In the genomic region with DNA sequence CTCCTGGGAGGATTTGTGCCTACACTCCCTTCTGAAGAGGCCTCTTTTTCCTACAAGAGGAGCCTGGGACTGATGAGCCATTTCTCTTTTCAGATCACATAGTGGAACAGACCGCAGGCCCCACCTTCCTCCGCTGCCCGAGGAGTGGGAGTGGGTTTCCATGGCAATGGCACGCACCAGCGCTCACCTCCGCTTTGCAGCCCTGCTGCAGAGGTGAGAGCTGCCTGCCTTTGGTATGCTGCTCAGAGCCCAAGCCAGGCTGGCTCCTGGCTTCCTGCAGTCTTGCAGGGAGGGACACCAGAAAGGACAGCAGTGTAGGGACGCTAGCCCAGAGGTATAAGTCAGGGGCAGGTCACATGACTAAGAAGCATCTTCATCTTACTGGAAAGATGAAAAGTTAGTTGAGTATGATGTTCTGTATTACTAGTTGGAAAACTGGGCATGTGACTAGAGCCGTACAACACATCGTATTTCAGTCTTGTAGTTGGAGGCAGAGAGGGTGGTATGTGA, we compare ENCODE assay signal across 8 cellular contexts. TPM values are rescaled to one million over a fixed set of nuclear protein-coding genes. Genes with fewer than 3 reads are reported as not detected.
DNase-seq lines count a peak whose midpoint lies in the region; ATAC-seq and TF ChIP-seq lines count a peak whose summit lies in the region.

No MANE protein-coding gene starts in this region.

- no peak for TF ChIP-seq POLR2A in ovary (IDR thresholded peaks at IDR 0.05)

- H3K4me3 ChIP-seq in BE2C (ENCODE audit: low read depth, low read length) (peak overlapping the region; percentile 19), kidney epithelial cell (ENCODE audit: low read depth, low read length) (no peak overlapping the region), ovary (no peak overlapping the region)

- WGBS in ovary, 3 donors: 26 to 35% (median 33%) methylated on average over 9 of the region's 9 CpGs

- DNase-seq in BE2C (peak; percentile 58), NCI-H526 treated with DMSO at 0.1 percent for 48 hours (lab: John Stamatoyannopoulos, UW) (peak; percentile 50), kidney epithelial cell (ENCODE audit: low read depth) (peak; percentile 90), medulla oblongata (ENCODE audit: extremely low spot score) (no peak), left colon (no peak), ovary (no peak)

- peaks cover 4% of the 10 kb centered on the region for H3K36me3 ChIP-seq in BE2C
- H3K36me3 ChIP-seq in kidney epithelial cell (ENCODE audit: control insufficient read depth, insufficient read depth, low read length): peaks cover 2% of the 10 kb centered on the region
- H3K36me3 ChIP-seq in ovary: no peaks in the 10 kb centered on the region

- no peaks in the 10 kb centered on the region for H3K27me3 ChIP-seq in BE2C
- H3K27me3 ChIP-seq in kidney epithelial cell (ENCODE audit: control insufficient read depth, insufficient read depth, low read length): no peaks in the 10 kb centered on the region
- H3K27me3 ChIP-seq in ovary: no peaks in the 10 kb centered on the region

- ATAC-seq in GM19025 (IDR thresholded peaks at IDR 0.05; ENCODE audit: low read depth, unreplicated experiment) (peak; percentile 62), HG03064 (IDR thresholded peaks at IDR 0.05; ENCODE audit: low read depth, unreplicated experiment) (peak; percentile 80), left colon (no peak)

- intact Hi-C loops in left colon (cut with DNase I, micrococcal nuclease) (no loop called here), ovary (cut with DNase I) (no loop called here)

- H3K9me3 ChIP-seq in BE2C (no peaks in the 10 kb centered on the region), ovary (no peaks in the 10 kb centered on the region)

- no peak overlapping the region for H3K27ac ChIP-seq in ovary

- no peak for TF ChIP-seq EP300 in ovary (IDR thresholded peaks at IDR 0.05)

- no peak for TF ChIP-seq CTCF in BE2C (IDR thresholded peaks at IDR 0.05; ENCODE audit: low read depth, low read length)
- no peak for TF ChIP-seq CTCF in kidney epithelial cell (IDR thresholded peaks at IDR 0.05; ENCODE audit: insufficient read depth, low read length, poor library complexity, severe bottlenecking)
- no peak for TF ChIP-seq CTCF in ovary (IDR thresholded peaks at IDR 0.05)

- H3K4me1 ChIP-seq in BE2C (peaks cover 2% of the 10 kb centered on the region; the same call in 1 of the 2 replicates), ovary (ENCODE audit: insufficient read depth) (no peaks in the 10 kb centered on the region)

RNA-seq across cellular contexts. Expression of gene PTTG1, which starts 12.4 kb away (rescaled TPM):
- 20.5 TPM for polyA plus RNA-seq in BE2C (2012; ENCODE audit: insufficient read depth, insufficient read length, low read depth)
- 26.0 and 38.9 TPM in 2 replicates for total RNA-seq in kidney epithelial cell
- total RNA-seq in left colon: 10 to 100 TPM in 1 of 2 donors, 1 to 10 TPM in 1; 6.8 to 30.8 TPM
- total RNA-seq in ovary: 10 to 100 TPM in 1 of 7 donors, 1 to 10 TPM in 3, under 1 TPM in 2, not detected in 1; 0.77 to 12.9 (median 2.7) TPM
- polyA plus RNA-seq in ovary: 10 to 100 TPM in 1 of 2 donors, 1 to 10 TPM in 1; 4.0 to 10.2 TPM

RNA-seq across cellular contexts. Expression of gene SLU7, which starts 15.2 kb away (rescaled TPM):
- polyA plus RNA-seq in BE2C (2012; ENCODE audit: insufficient read depth, insufficient read length, low read depth): 40.0 TPM
- total RNA-seq in kidney epithelial cell (33.3 and 41.2 TPM in 2 replicates), left colon (10 to 100 TPM; 35.5 to 50.7 TPM), ovary (10 to 100 TPM; 25.8 to 53.7 (median 32.8) TPM)
- 10 to 100 TPM; 26.9 to 30.9 TPM for polyA plus RNA-seq in ovary

RNA-seq across cellular contexts. Expression of gene FAM200C, which starts 34.2 kb away (rescaled TPM):
- 4.0 TPM for polyA plus RNA-seq in BE2C (2012; ENCODE audit: insufficient read depth, insufficient read length, low read depth)
- total RNA-seq in kidney epithelial cell (1.9 and 2.8 TPM in 2 replicates), left colon (1 to 10 TPM; 1.3 to 1.8 TPM), ovary (10 to 100 TPM in 4 of 7 donors, 1 to 10 TPM in 3; 4.8 to 14.3 (median 10.1) TPM)
- 1 to 10 TPM; 5.4 to 7.9 TPM for polyA plus RNA-seq in ovary

Comparison
In these comparisons a context has a peak if more than half of its experiments do, and no peak if none do; other contexts are left out.
1. DNase-seq: peak in BE2C (single experiment), NCI-H526 treated with DMSO at 0.1 percent for 48 hours (single experiment) and kidney epithelial cell (single experiment); none in medulla oblongata (single experiment), left colon (0 of 2) and ovary (0 of 5).